Comparison of ENCODE assay signal across 10 cellular contexts in the genomic region with DNA sequence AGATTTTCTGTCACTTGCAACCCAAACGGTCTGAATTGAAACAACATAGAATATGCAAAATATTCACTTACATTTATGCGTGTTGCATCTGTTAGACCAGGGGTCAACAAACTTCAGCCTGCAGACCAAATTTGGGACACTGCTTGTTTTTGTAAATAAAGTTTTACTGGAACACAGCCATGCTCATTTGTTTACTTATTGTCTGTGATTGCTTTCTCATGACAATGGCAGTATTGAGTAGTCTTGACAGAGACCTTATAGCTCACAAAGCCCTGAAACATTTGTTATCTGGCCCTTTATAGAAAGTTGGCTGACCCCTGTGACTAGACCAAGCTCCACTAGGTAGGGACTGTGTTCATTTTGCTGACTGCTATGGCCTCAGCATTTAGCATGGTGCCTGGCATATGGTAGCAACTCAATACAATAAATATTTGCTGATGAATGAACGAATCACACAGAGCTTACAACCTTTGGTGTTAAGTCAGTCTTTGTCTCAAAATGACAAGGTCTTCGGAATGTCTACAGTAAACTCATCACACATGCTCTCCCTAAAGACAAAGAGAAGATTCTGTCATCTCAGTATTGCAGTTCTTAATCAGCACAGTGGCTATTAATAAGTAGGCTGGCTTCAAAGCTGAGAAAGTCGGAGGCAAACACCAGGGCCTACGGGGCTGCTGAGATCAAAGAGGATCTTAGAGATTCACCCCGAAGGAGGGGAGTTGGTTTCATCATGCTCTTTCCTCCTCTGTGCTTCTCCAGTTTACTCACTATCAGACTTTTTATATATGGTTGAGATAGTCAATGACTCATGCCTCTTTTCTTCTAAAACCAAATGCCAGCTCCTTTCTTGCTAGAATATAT.
A peak's percentile ranks its signal among the peaks of the same experiment; 100 is the strongest.
DNase-seq lines count a peak whose midpoint lies in the region; ATAC-seq lines count a peak whose summit lies in the region.
"Had no signal": no experiment of that assay in that cellular context is flagged by ENCODE, and none has a peak within 500 bp of the region (broad histone marks: within the 10 kb centered on the region; RNA-seq: fewer than 3 reads in every experiment).

No MANE protein-coding gene starts in this region.

- ATAC-seq in activated CD4-positive, CD25-positive, alpha-beta regulatory T cell treated with anti-CD3 and anti-CD28 coated beads, Interleukin-2, amount 50 U/mL, for 24 hours, result peak; percentile 93 to 95
- peak; percentile 70 for ATAC-seq in HG02798 (IDR thresholded peaks at IDR 0.05; ENCODE audit: poor library complexity, unreplicated experiment)
- ATAC-seq in activated T-cell treated with anti-CD3 and anti-CD28 coated beads, Interleukin-2, amount 50 U/mL, for 72 hours (replicated peaks in 1 of 2), result peak; percentile 97

- no peaks in the 10 kb centered on the region for H3K36me3 Mint-ChIP-seq in activated T-cell treated with anti-CD3 and anti-CD28 coated beads, Interleukin-2, amount 50 U/mL, for 72 hours (ENCODE audit: insufficient read depth in 2 of 2)

- H3K4me3 Mint-ChIP-seq in activated T-cell treated with anti-CD3 and anti-CD28 coated beads, Interleukin-2, amount 50 U/mL, for 72 hours, result peak overlapping the region; percentile 9 to 42

- peaks cover 0 to 2% of the 10 kb centered on the region in 2 donors for H3K9me3 Mint-ChIP-seq in activated T-cell treated with anti-CD3 and anti-CD28 coated beads, Interleukin-2, amount 50 U/mL, for 72 hours

- no peak for DNase-seq in activated CD4-positive, CD25-positive, alpha-beta regulatory T cell treated with anti-CD3 and anti-CD28 coated beads, Interleukin-2, amount 50 U/mL, for 72 hours
- peak; percentile 70 to 81 for DNase-seq in activated T-cell treated with anti-CD3 and anti-CD28 coated beads, Interleukin-2, amount 50 U/mL, for 72 hours
- DNase-seq in stimulated activated CD4-positive, alpha-beta T cell treated with anti-CD3 and anti-CD28 coated beads, Interleukin-4, amount 100 ng/mL, for 4 hours, result peak; percentile 13 to 26
- DNase-seq in NCI-H1092 treated with DMSO at 0.1 percent for 48 hours (lab: John Stamatoyannopoulos, UW) (no peak), NCI-H1105 treated with DMSO at 0.1 percent for 48 hours (lab: John Stamatoyannopoulos, UW) (no peak), NCI-H345 (lab: John Stamatoyannopoulos, UW) (no peak)
- DNase-seq: adrenal gland, mesenchymal stem cell had no signal

- peak overlapping the region; percentile 89 for H3K27ac Mint-ChIP-seq in activated T-cell treated with anti-CD3 and anti-CD28 coated beads, Interleukin-2, amount 50 U/mL, for 72 hours

- H3K4me1 Mint-ChIP-seq in activated T-cell treated with anti-CD3 and anti-CD28 coated beads, Interleukin-2, amount 50 U/mL, for 72 hours (ENCODE audit: low read depth), result peaks cover 41% of the 10 kb centered on the region

- H3K27me3 Mint-ChIP-seq in activated T-cell treated with anti-CD3 and anti-CD28 coated beads, Interleukin-2, amount 50 U/mL, for 72 hours (ENCODE audit: low read depth), result peaks cover 9% of the 10 kb centered on the region

Comparison
In these comparisons a context has a peak if more than half of its experiments do, and no peak if none do; other contexts are left out.
1. DNase-seq: peak in activated T-cell treated with anti-CD3 and anti-CD28 coated beads, Interleukin-2, amount 50 U/mL, for 72 hours (2 of 2) and stimulated activated CD4-positive, alpha-beta T cell treated with anti-CD3 and anti-CD28 coated beads, Interleukin-4, amount 100 ng/mL, for 4 hours (2 of 2); none in activated CD4-positive, CD25-positive, alpha-beta regulatory T cell treated with anti-CD3 and anti-CD28 coated beads, Interleukin-2, amount 50 U/mL, for 72 hours (single experiment), NCI-H1092 treated with DMSO at 0.1 percent for 48 hours (single experiment), NCI-H1105 treated with DMSO at 0.1 percent for 48 hours (single experiment) and NCI-H345 (single experiment).
2. Peak in every context shown above with its lines, with median percentiles within 50 percentile points of each other: ATAC-seq.